In genomic region chr10:930415-931325, GRCh38 we compare ENCODE assay signal across 8 cellular contexts. TPM values are rescaled to one million over a fixed set of nuclear protein-coding genes. Genes with fewer than 3 reads are reported as not detected.
A peak's percentile ranks its signal among the peaks of the same experiment; 100 is the strongest.
DNase-seq lines count a peak whose midpoint lies in the region; ATAC-seq and TF ChIP-seq lines count a peak whose summit lies in the region.

No MANE protein-coding gene starts in this region.

- BruUV-seq in MCF 10A (replicated peaks; lab: Mats Ljungman, UMichigan), result no TSS peak

- POLR2A ChIA-PET in MCF 10A (lab: Yijun Ruan, JAX), result interaction anchor here (0.6 to 6.9 kb wide), 27 partner anchors 8 to 651 kb away, joined by 3 to 114 read pairs (median 4); partner anchors contain the start of genes GTPBP4, IDI1 and WDR37

- peak; percentile 2 for ATAC-seq in HG02938 (IDR thresholded peaks at IDR 0.05; ENCODE audit: unreplicated experiment)

- H3K9me3 Mint-ChIP-seq in MCF 10A (ENCODE audit: unreplicated experiment), result no peaks in the 10 kb centered on the region

- intact Hi-C loops in MCF 10A (cut with micrococcal nuclease), result loop anchor here (2.0 kb wide), 2 partner anchors 56 to 118 kb away; partner anchors contain the start of gene IDI1
- intact Hi-C loops in spleen (cut with DNase I; ENCODE audit: low total_unique reads), result loop anchor here (5.0 kb wide), 1 partner anchor 127 kb away; the partner anchor contains the start of gene WDR37

- H3K27me3 ChIP-seq in spleen (replicated peaks in 1 of 7), result no peaks in the 10 kb centered on the region

- 0 to 1% (median 1%) methylated on average over 44 to 73 of the region's 73 CpGs for WGBS in spleen, 5 donors

- peaks cover 0 to 12% (median 5%) of the 10 kb centered on the region in 6 donors for H3K36me3 ChIP-seq in spleen

- peaks cover 12% of the 10 kb centered on the region for H3K36me3 Mint-ChIP-seq in MCF 10A (ENCODE audit: insufficient read depth, unreplicated experiment)

- H3K27ac Mint-ChIP-seq in MCF 10A (ENCODE audit: low read depth, unreplicated experiment), result peak overlapping the region; percentile 92

- H3K27ac ChIP-seq in spleen, result peak overlapping the region; percentile 61 to 98 (median 94)

- no peak for TF ChIP-seq POLR2A in spleen (IDR thresholded peaks at IDR 0.05)

- no peak for TF ChIP-seq CTCF in MCF 10A (IDR thresholded peaks at IDR 0.05; ENCODE audit: unreplicated experiment)
- TF ChIP-seq CTCF in spleen (IDR thresholded peaks at IDR 0.05 in 8 of 11, conservative IDR thresholded peaks at IDR 0.05 in 3 of 11), result no peak

- H3K9me3 ChIP-seq in spleen, result no peaks in the 10 kb centered on the region

- DNase-seq in DMS53 (lab: John Stamatoyannopoulos, UW), result peak; percentile 83
- peak; percentile 32 for DNase-seq in SK-N-DZ (ENCODE audit: low spot score)
- peak; percentile 50 for DNase-seq in MCF 10A (ENCODE audit: unreplicated experiment)
- DNase-seq in iris pigment epithelial cell (ENCODE audit: low read depth), result peak; percentile 45
- peak; percentile 92 for DNase-seq in spleen
- no peak for DNase-seq in NCI-H1092 (lab: John Stamatoyannopoulos, UW)
- DNase-seq in DMS153 (lab: John Stamatoyannopoulos, UW), result no peak

- peaks cover 30 to 65% (median 49%) of the 10 kb centered on the region in 6 donors for H3K4me1 ChIP-seq in spleen

- H3K4me3 Mint-ChIP-seq in MCF 10A (ENCODE audit: unreplicated experiment), result peak overlapping the region; percentile 87

- peaks cover 31% of the 10 kb centered on the region for H3K4me1 Mint-ChIP-seq in MCF 10A (ENCODE audit: insufficient read depth, unreplicated experiment)

- H3K4me3 ChIP-seq in spleen, result peak overlapping the region; percentile 40 to 89 (median 61)

- CTCF ChIA-PET in MCF 10A (lab: Yijun Ruan, JAX), result no interaction called here

- H3K27me3 Mint-ChIP-seq in MCF 10A (ENCODE audit: insufficient read depth, unreplicated experiment), result no peaks in the 10 kb centered on the region

RNA-seq across cellular contexts. Expression of gene LARP4B, which starts 0.8 kb away (rescaled TPM):
- 20.2 and 29.4 TPM in 2 replicates for polyA plus RNA-seq in SK-N-DZ (2014; cell fraction: cytosol; rRNA removed)
- polyA plus RNA-seq in SK-N-DZ (2014; cell fraction: nucleus; rRNA removed), result 29.0 and 48.3 TPM in 2 replicates
- total RNA-seq in MCF 10A (2022), result 127 and 131 TPM in 2 replicates
- 100 to 1,000 TPM in 4 of 7 donors, 10 to 100 TPM in 3; 78.8 to 163 (median 105) TPM for total RNA-seq in spleen
- polyA plus RNA-seq in spleen, result 10 to 100 TPM; 12.7 to 17.7 (median 14.3) TPM

RNA-seq across cellular contexts. Expression of gene GTPBP4, which starts 57.6 kb away (rescaled TPM):
- 63.1 and 76.5 TPM in 2 replicates for polyA plus RNA-seq in SK-N-DZ (2014; cell fraction: cytosol; rRNA removed)
- 63.2 and 132 TPM in 2 replicates for polyA plus RNA-seq in SK-N-DZ (2014; cell fraction: nucleus; rRNA removed)
- total RNA-seq in MCF 10A (2022) (138 and 142 TPM in 2 replicates), spleen (10 to 100 TPM; 18.9 to 48.6 (median 37.5) TPM)
- polyA plus RNA-seq in spleen, result 10 to 100 TPM; 16.6 to 27.3 (median 25.4) TPM

Comparison
In these comparisons a context has a peak if more than half of its experiments do, and no peak if none do; other contexts are left out.
1. DNase-seq: peak in DMS53 (single experiment), SK-N-DZ (single experiment), MCF 10A (single experiment), iris pigment epithelial cell (single experiment) and spleen (single experiment); none in NCI-H1092 (single experiment) and DMS153 (single experiment).